In genomic region chr6:24968711-24969110, GRCh38 we compare ENCODE assay signal across 12 cellular contexts. TPM values are rescaled to one million over a fixed set of nuclear protein-coding genes. Genes with fewer than 3 reads are reported as not detected.
"Had no signal": no experiment of that assay in that cellular context is flagged by ENCODE, and none has a peak within 500 bp of the region (broad histone marks: within the 10 kb centered on the region; RNA-seq: fewer than 3 reads in every experiment).

No MANE protein-coding gene starts in this region.

- DNase-seq: activated naive CD4-positive, alpha-beta T cell; adrenal gland; esophagus squamous epithelium; naive B cell; occipital lobe; right cardiac atrium; small intestine; SW 1271; T1000 had no signal

- H3K27ac Mint-ChIP-seq: activated T-helper 1 cell treated with anti-CD3 and anti-CD28 coated beads, Interleukin-12 subunit alpha, Interleukin-12 subunit beta, Interleukin-2, Interleukin-4 antibody, amounts not matched to agents 30 ng/mL and 10 ng/mL and 1 ng/mL, durations not matched to agents 14 hours and 24 hours and 36 hours had no signal

- H3K27me3 Mint-ChIP-seq: naive B cell had no signal

- ATAC-seq: left lobe of liver, right cardiac atrium had no signal

- H3K4me3 Mint-ChIP-seq: activated T-helper 1 cell treated with anti-CD3 and anti-CD28 coated beads, Interleukin-12 subunit alpha, Interleukin-12 subunit beta, Interleukin-2, Interleukin-4 antibody, amounts not matched to agents 30 ng/mL and 10 ng/mL and 1 ng/mL, durations not matched to agents 14 hours and 24 hours and 36 hours had no signal

- H3K9me3 Mint-ChIP-seq: activated T-helper 1 cell treated with anti-CD3 and anti-CD28 coated beads, Interleukin-12 subunit alpha, Interleukin-12 subunit beta, Interleukin-2, Interleukin-4 antibody, amounts not matched to agents 30 ng/mL and 10 ng/mL and 1 ng/mL, durations not matched to agents 14 hours and 24 hours and 36 hours; naive B cell had no signal

RNA-seq across cellular contexts. Expression of gene RIPOR2, which starts 33.0 kb away (rescaled TPM):
- total RNA-seq: glomerular endothelial cell had no signal
